Comparison of ENCODE assay signal across 8 cellular contexts in genomic region chr11:59753650-59754493, GRCh38. TPM values are rescaled to one million over a fixed set of nuclear protein-coding genes. Genes with fewer than 3 reads are reported as not detected.
DNase-seq lines count a peak whose midpoint lies in the region; ATAC-seq and FAIRE-seq lines count a peak whose summit lies in the region.

No MANE protein-coding gene starts in this region.

- no peak for FAIRE-seq in frontal cortex (lab: Jason Lieb, UNC)

- H2AFZ ChIP-seq in Karpas-422 (ENCODE audit: low read length) = peak overlapping the region; percentile 90; the same call in 1 of the 2 replicates

- no peaks in the 10 kb centered on the region for H3K36me3 ChIP-seq in Karpas-422 (ENCODE audit: insufficient read depth, low read length)

- DNase-seq in Daoy (ENCODE audit: low read depth) = peak; percentile 82
- DNase-seq in Karpas-422 = peak; percentile 91
- peak; percentile 10 for DNase-seq in SHP77 treated with DMSO at 0.1 percent for 48 hours (lab: John Stamatoyannopoulos, UW)
- peak; percentile 81 for DNase-seq in activated gamma-delta T cell treated with anti-CD3 and anti-CD28 coated beads, Interleukin-2, amount 50 U/mL, for 16 hours (ENCODE audit: low read depth)
- peak; percentile 83 to 85 for DNase-seq in frontal cortex (ENCODE audit: low spot score in 2 of 2)
- peak in 53 of 56 donors; percentile 6 to 92 (median 65) for DNase-seq in nucleus accumbens (lab: John Stamatoyannopoulos, UW)
- DNase-seq in superior temporal gyrus (ENCODE audit: extremely low spot score) = peak; percentile 93

- no peaks in the 10 kb centered on the region for H3K9me3 ChIP-seq in Karpas-422 (ENCODE audit: low read length)

- peak; percentile 73 for ATAC-seq in GM21786 (IDR thresholded peaks at IDR 0.05; ENCODE audit: unreplicated experiment)

- no peaks in the 10 kb centered on the region for H3K27me3 ChIP-seq in Karpas-422 (ENCODE audit: low read length)

- H4K20me1 ChIP-seq in Karpas-422 (ENCODE audit: insufficient read depth, low read depth, low read length) = no peaks in the 10 kb centered on the region

- H3K4me3 ChIP-seq in Karpas-422 (ENCODE audit: low read length) = peak overlapping the region; percentile 70

- H3K4me1 ChIP-seq in Karpas-422 (ENCODE audit: low read length) = peaks cover 16% of the 10 kb centered on the region

- H3K9me2 ChIP-seq in Karpas-422 (replicated peaks; ENCODE audit: insufficient read depth, low read length) = no peaks in the 10 kb centered on the region

- H3K27ac ChIP-seq in Karpas-422 (ENCODE audit: low read length) = no peak overlapping the region

- H3K4me2 ChIP-seq in Karpas-422 (ENCODE audit: low read depth, low read length, poor library complexity, severe bottlenecking) = peak overlapping the region; percentile 87

- no peaks in the 10 kb centered on the region for H3K79me2 ChIP-seq in Karpas-422 (ENCODE audit: low read length)

- peak overlapping the region; percentile 58 for H3K9ac ChIP-seq in Karpas-422 (ENCODE audit: low read length)

RNA-seq across cellular contexts. Expression of gene STX3, which starts 1.3 kb away (rescaled TPM):
- total RNA-seq in Daoy (2014; rRNA removed; shearing (Covaris generic)) = 21.3 and 22.1 TPM in 2 replicates
- total RNA-seq in Karpas-422 (2014; rRNA removed; shearing (Covaris generic); ENCODE audit: low replicate concordance) = 7.9 and 14.6 TPM in 2 replicates
- total RNA-seq in frontal cortex = 26.9 TPM

RNA-seq across cellular contexts. Expression of gene OR10V1, which starts 40.2 kb away (rescaled TPM):
- not detected in 2 replicates for total RNA-seq in Daoy (2014; rRNA removed; shearing (Covaris generic))
- total RNA-seq in Karpas-422 (2014; rRNA removed; shearing (Covaris generic); ENCODE audit: low replicate concordance) = not detected in 2 replicates
- not detected for total RNA-seq in frontal cortex

RNA-seq across cellular contexts. Expression of gene MRPL16, which starts 56.7 kb away (rescaled TPM):
- total RNA-seq in Daoy (2014; rRNA removed; shearing (Covaris generic)) = 55.0 and 66.6 TPM in 2 replicates
- 70.1 and 81.6 TPM in 2 replicates for total RNA-seq in Karpas-422 (2014; rRNA removed; shearing (Covaris generic); ENCODE audit: low replicate concordance)
- total RNA-seq in frontal cortex = 31.8 TPM

Comparison
In these comparisons a context has a peak if more than half of its experiments do, and no peak if none do; other contexts are left out.
1. DNase-seq: peak in every context shown above with its lines; median percentile 93 in superior temporal gyrus; 91 in Karpas-422; 84 in frontal cortex; 82 in Daoy; 81 in activated gamma-delta T cell treated with anti-CD3 and anti-CD28 coated beads, Interleukin-2, amount 50 U/mL, for 16 hours; 65 in nucleus accumbens; 10 in SHP77 treated with DMSO at 0.1 percent for 48 hours.